ENCODE assay signal across 10 cellular contexts in genomic region chr9:33153666-33154065, GRCh38. TPM values are rescaled to one million over a fixed set of nuclear protein-coding genes. Genes with fewer than 3 reads are reported as not detected.
A peak's percentile ranks its signal among the peaks of the same experiment; 100 is the strongest.
DNase-seq lines count a peak whose midpoint lies in the region; ATAC-seq lines count a peak whose summit lies in the region.
"Had no signal": no experiment of that assay in that cellular context is flagged by ENCODE, and none has a peak within 500 bp of the region (broad histone marks: within the 10 kb centered on the region; RNA-seq: fewer than 3 reads in every experiment).

No MANE protein-coding gene starts in this region.

- H3K4me1 Mint-ChIP-seq in naive B cell, result peaks cover 73 to 90% (median 78%) of the 10 kb centered on the region in 3 donors

- peak overlapping the region; percentile 34 to 96 (median 92) for H3K27ac Mint-ChIP-seq in naive B cell

- H3K4me3 Mint-ChIP-seq in naive B cell, result peak overlapping the region; percentile 42 to 85 (median 78)

- peak; percentile 48 for ATAC-seq in GM18502 (IDR thresholded peaks at IDR 0.05; ENCODE audit: poor library complexity, unreplicated experiment)
- peak; percentile 52 for ATAC-seq in GM21529 (IDR thresholded peaks at IDR 0.05; ENCODE audit: unreplicated experiment)
- ATAC-seq in naive B cell (ENCODE audit: low read depth in 2 of 2), result peak; percentile 80 to 86
- ATAC-seq in HG03045 (IDR thresholded peaks at IDR 0.05; ENCODE audit: unreplicated experiment), result no peak

- peaks cover 0 to 11% of the 10 kb centered on the region in 2 donors for H3K36me3 Mint-ChIP-seq in naive B cell

- peaks cover 0 to 3% (median 0%) of the 10 kb centered on the region in 7 donors for H3K9me3 Mint-ChIP-seq in naive B cell

- DNase-seq in NOMO-1 treated with DMSO at 0.1 percent for 48 hours (lab: John Stamatoyannopoulos, UW; ENCODE audit: unreplicated experiment) (peak; percentile 79), naive B cell (peak; percentile 53), activated gamma-delta T cell (lab: John Stamatoyannopoulos, UW) (no peak), DMS79 (lab: John Stamatoyannopoulos, UW) (no peak), cerebellum (ENCODE audit: low spot score) (no peak)
- DNase-seq: NCI-H1436, trophoblast cell had no signal

- no peaks in the 10 kb centered on the region for H3K27me3 Mint-ChIP-seq in naive B cell

RNA-seq across cellular contexts. Expression of gene B4GALT1, which starts 13.5 kb away (rescaled TPM):
- polyA plus RNA-seq in naive B cell (ENCODE audit: low read depth in 6 of 6), result 100 to 1,000 TPM in 1 of 6 donors, 10 to 100 TPM in 5; 30.4 to 112 (median 72.8) TPM
- total RNA-seq in cerebellum, result 2.8 TPM

Comparison
In these comparisons a context has a peak if more than half of its experiments do, and no peak if none do; other contexts are left out.
1. DNase-seq: peak in NOMO-1 treated with DMSO at 0.1 percent for 48 hours (single experiment) and naive B cell (single experiment); none in activated gamma-delta T cell (single experiment), DMS79 (single experiment) and cerebellum (single experiment).